In the genomic region with DNA sequence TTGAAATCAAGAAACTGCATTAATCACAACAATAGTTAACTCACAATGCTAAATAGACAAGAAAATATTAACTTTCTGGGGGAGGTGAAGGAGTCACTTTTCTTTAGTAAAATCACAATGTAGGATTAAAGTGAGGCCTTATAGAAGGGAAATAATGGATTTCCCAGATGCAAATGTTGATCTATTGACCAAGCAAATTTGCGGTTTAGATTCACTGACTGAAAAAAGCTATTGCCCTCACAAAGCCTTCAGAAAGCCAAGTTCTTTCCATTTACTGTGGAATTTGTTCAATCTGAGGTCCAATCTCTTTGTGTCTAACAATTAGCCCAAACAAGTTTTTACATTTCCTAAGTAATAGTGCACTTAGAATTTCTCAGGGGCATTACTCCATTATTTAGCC, we compare ENCODE assay signal across 29 cellular contexts.
"Had no signal": no experiment of that assay in that cellular context is flagged by ENCODE, and none has a peak within 500 bp of the region (broad histone marks: within the 10 kb centered on the region; RNA-seq: fewer than 3 reads in every experiment).

No MANE protein-coding gene starts in this region.

- H3K4me1 ChIP-seq: pancreas, prostate gland, right lobe of liver, sigmoid colon, spleen, suprapubic skin, testis, tibial artery, upper lobe of left lung, vagina had no signal

- H3K36me3 ChIP-seq: neutrophil, pancreas, prostate gland, right lobe of liver, sigmoid colon, spleen, suprapubic skin, tibial artery, upper lobe of left lung, vagina had no signal

- ATAC-seq: natural killer cell; pancreas; right cardiac atrium; right lobe of liver; stimulated activated memory B cell treated with anti-CD40 and anti-IgM and Interleukin-4, amounts not matched to agents 10 μg/mL and 1 μg/mL and 100 μg/mL, for 72 hours; stimulated activated naive CD8-positive, alpha-beta T cell treated with anti-CD3 and anti-CD28 coated beads, Interleukin-15, amount 100 ng/mL, for 72 hours; stimulated activated naive CD8-positive, alpha-beta T cell treated with anti-CD3 and anti-CD28 coated beads, Interleukin-15, Interleukin-2, amounts not matched to agents 100 U/mL and 50 U/mL, for 24 hours had no signal

- DNase-seq: naive B cell; natural killer cell; nephron progenitor cell; nucleus accumbens; pancreas; right cardiac atrium; right lobe of liver; sigmoid colon; spleen; stimulated activated CD4-positive, alpha-beta T cell treated with anti-CD3 and anti-CD28 coated beads, Interleukin-12 subunit alpha, Interleukin-12 subunit beta, amount 100 ng/mL, for 4 hours; stimulated activated CD4-positive, alpha-beta T cell treated with anti-CD3 and anti-CD28 coated beads, Interleukin-1b, Interleukin-23, amount 100 ng/mL, for 48 hours; stimulated activated CD4-positive, alpha-beta T cell treated with anti-CD3 and anti-CD28 coated beads, Interleukin-4, amount 100 ng/mL, for 1 hour; stimulated activated CD4-positive, alpha-beta T cell treated with anti-CD3 and anti-CD28 coated beads, Interleukin-4, amount 100 ng/mL, for 4 hours; stimulated activated CD8-positive, alpha-beta memory T cell treated with anti-CD3 and anti-CD28 coated beads, Interleukin-4, amount 100 ng/mL, for 48 hours; stimulated activated naive CD4-positive, alpha-beta T cell; stimulated activated naive CD8-positive, alpha-beta T cell treated with anti-CD3 and anti-CD28 coated beads, Interleukin-15, amount 100 ng/mL, for 72 hours; stimulated activated naive CD8-positive, alpha-beta T cell treated with anti-CD3 and anti-CD28 coated beads, Interleukin-15, Interleukin-2, amounts not matched to agents 100 U/mL and 50 U/mL, for 24 hours; substantia nigra; testis; tibial artery; trophoblast cell; upper lobe of left lung had no signal

- H3K27me3 Mint-ChIP-seq: naive B cell; stimulated activated memory B cell treated with anti-CD40 and anti-IgM and Interleukin-4, amounts not matched to agents 10 μg/mL and 1 μg/mL and 100 μg/mL, for 72 hours; stimulated activated naive CD8-positive, alpha-beta T cell treated with anti-CD3 and anti-CD28 coated beads, Interleukin-15, amount 100 ng/mL, for 72 hours had no signal

- H3K27ac ChIP-seq: neutrophil, pancreas, prostate gland, right lobe of liver, sigmoid colon, spleen, suprapubic skin, testis, tibial artery, upper lobe of left lung, vagina had no signal

- H3K36me3 Mint-ChIP-seq: naive B cell; stimulated activated memory B cell treated with anti-CD40 and anti-IgM and Interleukin-4, amounts not matched to agents 10 μg/mL and 1 μg/mL and 100 μg/mL, for 72 hours had no signal

- H3K4me2 ChIP-seq: smooth muscle cell had no signal

- H3K9me3 ChIP-seq: neutrophil, pancreas, prostate gland, right lobe of liver, sigmoid colon, testis, upper lobe of left lung, vagina had no signal

- H3K4me3 ChIP-seq: pancreas, prostate gland, right lobe of liver, sigmoid colon, smooth muscle cell, spleen, suprapubic skin, testis, tibial artery, upper lobe of left lung, vagina had no signal

- H3K4me1 Mint-ChIP-seq: naive B cell; natural killer cell; nephron progenitor cell; neural crest cell; stimulated activated memory B cell treated with anti-CD40 and anti-IgM and Interleukin-4, amounts not matched to agents 10 μg/mL and 1 μg/mL and 100 μg/mL, for 72 hours; stimulated activated naive CD8-positive, alpha-beta T cell treated with anti-CD3 and anti-CD28 coated beads, Interleukin-15, amount 100 ng/mL, for 72 hours had no signal

- H3K4me3 Mint-ChIP-seq: naive B cell; natural killer cell; nephron progenitor cell; neural crest cell; stimulated activated memory B cell treated with anti-CD40 and anti-IgM and Interleukin-4, amounts not matched to agents 10 μg/mL and 1 μg/mL and 100 μg/mL, for 72 hours; stimulated activated naive CD8-positive, alpha-beta T cell treated with anti-CD3 and anti-CD28 coated beads, Interleukin-15, amount 100 ng/mL, for 72 hours had no signal

- H3K27ac Mint-ChIP-seq: naive B cell; natural killer cell; nephron progenitor cell; stimulated activated memory B cell treated with anti-CD40 and anti-IgM and Interleukin-4, amounts not matched to agents 10 μg/mL and 1 μg/mL and 100 μg/mL, for 72 hours; stimulated activated naive CD8-positive, alpha-beta T cell treated with anti-CD3 and anti-CD28 coated beads, Interleukin-15, amount 100 ng/mL, for 72 hours had no signal

- H3K27me3 ChIP-seq: neutrophil, pancreas, right lobe of liver, sigmoid colon, spleen, suprapubic skin, testis, tibial artery, upper lobe of left lung, vagina had no signal
